Comparison of ENCODE assay signal across 8 cellular contexts in genomic region chr2:237474931-237475703, GRCh38. TPM values are rescaled to one million over a fixed set of nuclear protein-coding genes. Genes with fewer than 3 reads are reported as not detected.
DNase-seq lines count a peak whose midpoint lies in the region; ATAC-seq and TF ChIP-seq lines count a peak whose summit lies in the region.

No MANE protein-coding gene starts in this region.

- peak; percentile 97 for TF ChIP-seq CTCF in CD8-positive, alpha-beta T cell (IDR thresholded peaks at IDR 0.05)
- TF ChIP-seq CTCF in PC-9 (conservative IDR thresholded peaks at IDR 0.05): peak; percentile 97

- H3K9me2 ChIP-seq in PC-9 (ENCODE audit: insufficient read depth): no peaks in the 10 kb centered on the region; the same call in 1 of the 2 replicates

- BruUV-seq in PC-9 (replicated peaks; lab: Mats Ljungman, UMichigan): no TSS peak

- CTCF ChIA-PET in CD8-positive, alpha-beta T cell (lab: Charles Lee): interaction anchor here (0.6 to 6.8 kb wide), 28 partner anchors 9 to 389 kb away, joined by 3 to 230 read pairs (median 6); partner anchors contain the start of gene COPS8
- CTCF ChIA-PET in PC-9 (lab: Charles Lee): interaction anchor here (0.6 to 1.7 kb wide), 13 partner anchors 9 to 414 kb away, joined by 3 to 19 read pairs (median 4); partner anchors contain the start of gene MLPH

- H3K9me3 ChIP-seq in CD8-positive, alpha-beta T cell (ENCODE audit: low read length): no peaks in the 10 kb centered on the region
- H3K9me3 ChIP-seq in PC-9 (ENCODE audit: insufficient read depth, low read depth): no peaks in the 10 kb centered on the region

- peak overlapping the region; percentile 80 for H2AFZ ChIP-seq in PC-9

- peaks cover 5% of the 10 kb centered on the region; the same call in 1 of the 2 replicates for H3F3A ChIP-seq in PC-9 (ENCODE audit: insufficient read depth, low read depth)

- H3K27ac Mint-ChIP-seq in CD8-positive, alpha-beta T cell: peak overlapping the region; percentile 86
- peak overlapping the region; percentile 74 to 87 for H3K27ac Mint-ChIP-seq in natural killer cell treated with Interleukin-12 subunit alpha and Interleukin-12 subunit beta and Interleukin-15 and Interleukin-18, amount 100 ng/mL, for 72 hours

- H3K27me3 ChIP-seq in CD8-positive, alpha-beta T cell (ENCODE audit: insufficient read depth, low read length): no peaks in the 10 kb centered on the region
- no peaks in the 10 kb centered on the region for H3K27me3 ChIP-seq in PC-9 (ENCODE audit: insufficient read depth, low read depth)

- H3K9me3 Mint-ChIP-seq in CD8-positive, alpha-beta T cell: no peaks in the 10 kb centered on the region
- H3K9me3 Mint-ChIP-seq in natural killer cell treated with Interleukin-12 subunit alpha and Interleukin-12 subunit beta and Interleukin-15 and Interleukin-18, amount 100 ng/mL, for 72 hours: no peaks in the 10 kb centered on the region

- H3K4me3 ChIP-seq in CD8-positive, alpha-beta T cell (ENCODE audit: low read depth, low read length): peak overlapping the region; percentile 34
- peak overlapping the region; percentile 63 for H3K4me3 ChIP-seq in PC-9

- POLR2A ChIA-PET in CD8-positive, alpha-beta T cell (lab: Charles Lee): interaction anchor here (0.8 to 2.8 kb wide), 5 partner anchors 42 to 55 kb away, joined by 3 to 31 read pairs (median 4); no protein-coding TSS in a partner anchor
- POLR2A ChIA-PET in PC-9 (lab: Charles Lee; ENCODE audit: unreplicated experiment): interaction anchor here (0.6 to 1.3 kb wide), 7 partner anchors 14 to 1488 kb away, joined by 3 to 6 read pairs (median 4); no protein-coding TSS in a partner anchor

- intact Hi-C loops in CD8-positive, alpha-beta T cell (cut with DNase I, micrococcal nuclease): loop anchor here (1.0 to 5.0 kb wide), 4 partner anchors 38 to 388 kb away; partner anchors contain the start of gene COPS8 (in 1 of the 2)
- intact Hi-C loops in PC-9 (cut with micrococcal nuclease; ENCODE audit: unreplicated experiment): loop anchor here (1.0 to 5.0 kb wide), 6 partner anchors 8 to 304 kb away; no protein-coding TSS in a partner anchor

- peak overlapping the region; percentile 88 for H3K4me2 ChIP-seq in PC-9

- H3K4me1 Mint-ChIP-seq in CD8-positive, alpha-beta T cell (ENCODE audit: low read depth): peaks cover 18% of the 10 kb centered on the region
- peaks cover 4% of the 10 kb centered on the region in 2 donors for H3K4me1 Mint-ChIP-seq in natural killer cell treated with Interleukin-12 subunit alpha and Interleukin-12 subunit beta and Interleukin-15 and Interleukin-18, amount 100 ng/mL, for 72 hours (ENCODE audit: low read depth in 2 of 2)

- no peaks in the 10 kb centered on the region for H3K36me3 Mint-ChIP-seq in CD8-positive, alpha-beta T cell
- H3K36me3 Mint-ChIP-seq in natural killer cell treated with Interleukin-12 subunit alpha and Interleukin-12 subunit beta and Interleukin-15 and Interleukin-18, amount 100 ng/mL, for 72 hours: no peaks in the 10 kb centered on the region

- no peaks in the 10 kb centered on the region for H3K36me3 ChIP-seq in CD8-positive, alpha-beta T cell (ENCODE audit: insufficient read depth, low read length)
- H3K36me3 ChIP-seq in PC-9 (ENCODE audit: low read depth): no peaks in the 10 kb centered on the region

- H3K79me2 ChIP-seq in PC-9 (ENCODE audit: low read depth): no peaks in the 10 kb centered on the region

- ATAC-seq in CD8-positive, alpha-beta T cell: peak; percentile 86
- ATAC-seq in GM19328 (IDR thresholded peaks at IDR 0.05; ENCODE audit: unreplicated experiment) (peak; percentile 70), HG03469 (IDR thresholded peaks at IDR 0.05; ENCODE audit: unreplicated experiment) (peak; percentile 49)
- ATAC-seq in natural killer cell treated with Interleukin-12 subunit alpha and Interleukin-12 subunit beta and Interleukin-15 and Interleukin-18, amount 100 ng/mL, for 72 hours: peak; percentile 91 to 92

- peaks cover 16% of the 10 kb centered on the region for H3K4me1 ChIP-seq in CD8-positive, alpha-beta T cell (ENCODE audit: insufficient read depth, low read length)
- peaks cover 25% of the 10 kb centered on the region for H3K4me1 ChIP-seq in PC-9 (replicated peaks; ENCODE audit: insufficient read depth)

- peak; percentile 60 to 91 (median 72) for DNase-seq in CD8-positive, alpha-beta T cell
- peak; percentile 53 to 90 for DNase-seq in PC-9
- DNase-seq in activated T-helper 1 cell treated with anti-CD3 and anti-CD28 coated beads, Interleukin-2, amount 50 U/mL, for 16 hours (ENCODE audit: low read depth in 1 of 2, low spot score in 1 of 2): peak; percentile 62 to 63
- peak; percentile 68 for DNase-seq in fibroblast of peridontal ligament (ENCODE audit: extremely low read depth)
- peak; percentile 82 for DNase-seq in natural killer cell treated with Interleukin-12 subunit alpha and Interleukin-12 subunit beta and Interleukin-15 and Interleukin-18, amount 100 ng/mL, for 72 hours (ENCODE audit: low spot score)
- DNase-seq in stimulated activated naive CD4-positive, alpha-beta T cell treated with Interleukin-2 at 50 U/mL for 16 hours (lab: John Stamatoyannopoulos, UW): peak; percentile 67

- H3K27ac ChIP-seq in CD8-positive, alpha-beta T cell (ENCODE audit: low read depth, low read length): peak overlapping the region; percentile 39
- H3K27ac ChIP-seq in PC-9: peak overlapping the region; percentile 79

- peak overlapping the region; percentile 84 for H3K4me3 Mint-ChIP-seq in CD8-positive, alpha-beta T cell
- H3K4me3 Mint-ChIP-seq in natural killer cell treated with Interleukin-12 subunit alpha and Interleukin-12 subunit beta and Interleukin-15 and Interleukin-18, amount 100 ng/mL, for 72 hours: peak overlapping the region; percentile 85

- H4K20me1 ChIP-seq in PC-9 (ENCODE audit: insufficient read depth): no peaks in the 10 kb centered on the region

- peaks cover 22% of the 10 kb centered on the region for H3K27me3 Mint-ChIP-seq in CD8-positive, alpha-beta T cell (ENCODE audit: low read depth)
- peaks cover 33 to 41% of the 10 kb centered on the region in 2 donors for H3K27me3 Mint-ChIP-seq in natural killer cell treated with Interleukin-12 subunit alpha and Interleukin-12 subunit beta and Interleukin-15 and Interleukin-18, amount 100 ng/mL, for 72 hours

RNA-seq across cellular contexts. Expression of gene MLPH, which starts 11.9 kb away (rescaled TPM):
- not detected for total RNA-seq in CD8-positive, alpha-beta T cell
- 237 and 283 TPM in 2 replicates for total RNA-seq in PC-9 (2021)
- total RNA-seq in natural killer cell treated with Interleukin-12 subunit alpha and Interleukin-12 subunit beta and Interleukin-15 and Interleukin-18, amount 100 ng/mL, for 72 hours: not detected

Comparison
In these comparisons a context has a peak if more than half of its experiments do, and no peak if none do; other contexts are left out.
1. Peak in every context shown above with its lines: DNase-seq, ATAC-seq, H3K4me3 ChIP-seq and H3K27ac ChIP-seq.
2. RNA of gene MLPH, which starts 11.9 kb away (total RNA-seq): 237 to 283 TPM in PC-9; not detected in natural killer cell treated with Interleukin-12 subunit alpha and Interleukin-12 subunit beta and Interleukin-15 and Interleukin-18, amount 100 ng/mL, for 72 hours and not detected in CD8-positive, alpha-beta T cell; every median in the first group is over 100 times any median in the second.